Comparison of ENCODE assay signal across 1 cellular context in the genomic region with DNA sequence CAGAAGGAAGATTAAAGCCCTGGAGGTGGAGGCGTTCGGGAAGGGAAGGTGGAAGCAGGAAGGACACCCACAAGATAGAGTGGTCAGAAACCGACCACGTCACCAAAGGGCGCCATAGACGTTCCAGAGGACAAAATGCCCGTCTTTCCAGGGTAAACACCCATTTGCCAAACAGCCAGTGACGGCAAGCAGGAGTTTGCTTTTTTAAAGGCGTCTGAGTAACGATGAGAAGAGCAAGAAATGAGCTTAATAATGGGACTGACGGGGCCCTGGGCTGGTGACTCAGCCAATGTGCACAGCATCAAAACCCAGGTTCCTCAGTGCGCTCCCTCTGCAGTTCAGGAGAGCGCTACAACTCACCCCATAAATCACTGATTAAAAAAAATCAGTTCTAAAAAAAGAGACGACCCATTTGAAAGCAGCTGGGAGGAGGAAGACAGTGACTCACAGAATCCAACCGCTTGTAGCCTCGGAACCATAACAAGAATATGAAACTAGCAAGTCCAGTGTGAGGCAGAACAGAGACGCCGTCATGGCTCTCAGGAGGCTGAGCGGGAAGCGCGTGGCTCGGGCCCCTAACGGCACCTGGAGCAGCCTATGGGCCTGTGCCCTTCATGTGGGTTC.
TF ChIP-seq lines count a peak whose summit lies in the region.

No MANE protein-coding gene starts in this region.

TF ChIP-seq in SK-N-SH, 30 proteins besides CTCF, POLR2A, EP300 and RAD21 (continued from another document):
- TF ChIP-seq, protein P1, sequence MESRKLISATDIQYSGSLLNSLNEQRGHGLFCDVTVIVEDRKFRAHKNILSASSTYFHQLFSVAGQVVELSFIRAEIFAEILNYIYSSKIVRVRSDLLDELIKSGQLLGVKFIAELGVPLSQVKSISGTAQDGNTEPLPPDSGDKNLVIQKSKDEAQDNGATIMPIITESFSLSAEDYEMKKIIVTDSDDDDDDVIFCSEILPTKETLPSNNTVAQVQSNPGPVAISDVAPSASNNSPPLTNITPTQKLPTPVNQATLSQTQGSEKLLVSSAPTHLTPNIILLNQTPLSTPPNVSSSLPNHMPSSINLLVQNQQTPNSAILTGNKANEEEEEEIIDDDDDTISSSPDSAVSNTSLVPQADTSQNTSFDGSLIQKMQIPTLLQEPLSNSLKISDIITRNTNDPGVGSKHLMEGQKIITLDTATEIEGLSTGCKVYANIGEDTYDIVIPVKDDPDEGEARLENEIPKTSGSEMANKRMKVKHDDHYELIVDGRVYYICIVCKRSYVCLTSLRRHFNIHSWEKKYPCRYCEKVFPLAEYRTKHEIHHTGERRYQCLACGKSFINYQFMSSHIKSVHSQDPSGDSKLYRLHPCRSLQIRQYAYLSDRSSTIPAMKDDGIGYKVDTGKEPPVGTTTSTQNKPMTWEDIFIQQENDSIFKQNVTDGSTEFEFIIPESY (IDR thresholded peaks at IDR 0.05; ENCODE audit: borderline replicate concordance, low read depth): no peak
- TF ChIP-seq EZH2phosphoT487 (IDR thresholded peaks at IDR 0.05; ENCODE audit: borderline replicate concordance, low read depth) (no peak), MEF2A (IDR thresholded peaks at IDR 0.05; ENCODE audit: borderline replicate concordance, low read depth) (peak; percentile 79; the same call in 1 of the 2 replicates), NFIC (IDR thresholded peaks at IDR 0.05; ENCODE audit: borderline replicate concordance) (no peak), TCF12 (IDR thresholded peaks at IDR 0.05) (peak; percentile 54), RXRA (IDR thresholded peaks at IDR 0.05; ENCODE audit: borderline replicate concordance, low read depth) (peak; percentile 31; the same call in 1 of the 2 replicates), RFX5 (IDR thresholded peaks at IDR 0.05; ENCODE audit: low read length) (no peak), FOXM1 (IDR thresholded peaks at IDR 0.05; ENCODE audit: low read depth) (no peak), MXI1 (IDR thresholded peaks at IDR 0.05; ENCODE audit: low read depth, low read length) (0 out of 2 replicates have a peak, but pooled peaks have one; percentile 3), POLR2AphosphoS5 (IDR thresholded peaks at IDR 0.05; ENCODE audit: low read depth, low read length) (peak; percentile 47; the same call in 1 of the 2 replicates), SMC3 (IDR thresholded peaks at IDR 0.05; ENCODE audit: low read depth, low read length) (no peak), JUND (IDR thresholded peaks at IDR 0.05) (peak; percentile 60)
- TF ChIP-seq, protein P2, sequence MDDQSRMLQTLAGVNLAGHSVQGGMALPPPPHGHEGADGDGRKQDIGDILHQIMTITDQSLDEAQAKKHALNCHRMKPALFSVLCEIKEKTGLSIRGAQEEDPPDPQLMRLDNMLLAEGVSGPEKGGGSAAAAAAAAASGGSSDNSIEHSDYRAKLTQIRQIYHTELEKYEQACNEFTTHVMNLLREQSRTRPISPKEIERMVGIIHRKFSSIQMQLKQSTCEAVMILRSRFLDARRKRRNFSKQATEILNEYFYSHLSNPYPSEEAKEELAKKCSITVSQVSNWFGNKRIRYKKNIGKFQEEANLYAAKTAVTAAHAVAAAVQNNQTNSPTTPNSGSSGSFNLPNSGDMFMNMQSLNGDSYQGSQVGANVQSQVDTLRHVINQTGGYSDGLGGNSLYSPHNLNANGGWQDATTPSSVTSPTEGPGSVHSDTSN (IDR thresholded peaks at IDR 0.05): peak; percentile 73; the same call in 1 of the 2 replicates
- TF ChIP-seq, protein P3, sequence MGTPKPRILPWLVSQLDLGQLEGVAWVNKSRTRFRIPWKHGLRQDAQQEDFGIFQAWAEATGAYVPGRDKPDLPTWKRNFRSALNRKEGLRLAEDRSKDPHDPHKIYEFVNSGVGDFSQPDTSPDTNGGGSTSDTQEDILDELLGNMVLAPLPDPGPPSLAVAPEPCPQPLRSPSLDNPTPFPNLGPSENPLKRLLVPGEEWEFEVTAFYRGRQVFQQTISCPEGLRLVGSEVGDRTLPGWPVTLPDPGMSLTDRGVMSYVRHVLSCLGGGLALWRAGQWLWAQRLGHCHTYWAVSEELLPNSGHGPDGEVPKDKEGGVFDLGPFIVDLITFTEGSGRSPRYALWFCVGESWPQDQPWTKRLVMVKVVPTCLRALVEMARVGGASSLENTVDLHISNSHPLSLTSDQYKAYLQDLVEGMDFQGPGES (IDR thresholded peaks at IDR 0.05; ENCODE audit: low read depth, low read length): no peak
- TF ChIP-seq, protein P4, sequence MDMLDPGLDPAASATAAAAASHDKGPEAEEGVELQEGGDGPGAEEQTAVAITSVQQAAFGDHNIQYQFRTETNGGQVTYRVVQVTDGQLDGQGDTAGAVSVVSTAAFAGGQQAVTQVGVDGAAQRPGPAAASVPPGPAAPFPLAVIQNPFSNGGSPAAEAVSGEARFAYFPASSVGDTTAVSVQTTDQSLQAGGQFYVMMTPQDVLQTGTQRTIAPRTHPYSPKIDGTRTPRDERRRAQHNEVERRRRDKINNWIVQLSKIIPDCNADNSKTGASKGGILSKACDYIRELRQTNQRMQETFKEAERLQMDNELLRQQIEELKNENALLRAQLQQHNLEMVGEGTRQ (IDR thresholded peaks at IDR 0.05; ENCODE audit: borderline replicate concordance, low read depth, low read length): no peak
